ENCODE assay signal across 18 cellular contexts in genomic region chr11:129598378-129598777, GRCh38.
DNase-seq lines count a peak whose midpoint lies in the region; ATAC-seq and TF ChIP-seq lines count a peak whose summit lies in the region.
"Had no signal": no experiment of that assay in that cellular context is flagged by ENCODE, and none has a peak within 500 bp of the region (broad histone marks: within the 10 kb centered on the region; RNA-seq: fewer than 3 reads in every experiment).

No MANE protein-coding gene starts in this region.

- H4K20me1 ChIP-seq in neural progenitor cell (ENCODE audit: low read depth): no peaks in the 10 kb centered on the region
- H4K20me1 ChIP-seq: BLaER1 had no signal

- 79 to 100% methylated on average over 1 to 3 of the region's 3 CpGs for WGBS in endodermal cell (ENCODE audit: insufficient coverage in 1 of 2, insufficient read length in 1 of 2), 2 experiments

- H3K4me2 ChIP-seq in neural progenitor cell: no peak overlapping the region
- H3K4me2 ChIP-seq: BLaER1 had no signal

- no peaks in the 10 kb centered on the region for H3F3A ChIP-seq in neural progenitor cell (ENCODE audit: low read depth)

- H3K27me3 Mint-ChIP-seq in endodermal cell (ENCODE audit: insufficient read depth) (peaks cover 4% of the 10 kb centered on the region), neural progenitor cell (ENCODE audit: insufficient read depth, low read depth) (peaks cover 5% of the 10 kb centered on the region)
- H3K27me3 Mint-ChIP-seq: CD4-positive, CD25-positive, alpha-beta regulatory T cell had no signal

- H3K27me3 ChIP-seq in endodermal cell (ENCODE audit: control insufficient read depth, insufficient read depth, low read length, poor library complexity, severe bottlenecking): no peaks in the 10 kb centered on the region
- no peaks in the 10 kb centered on the region for H3K27me3 ChIP-seq in neural progenitor cell
- H3K27me3 ChIP-seq: BLaER1 had no signal

- no peak for ATAC-seq in GM21447 (IDR thresholded peaks at IDR 0.05; ENCODE audit: unreplicated experiment)
- ATAC-seq: CD8-positive, alpha-beta T cell had no signal

- H3K36me3 Mint-ChIP-seq in endodermal cell (ENCODE audit: low read depth) (no peaks in the 10 kb centered on the region), neural progenitor cell (no peaks in the 10 kb centered on the region)
- H3K36me3 Mint-ChIP-seq: CD4-positive, CD25-positive, alpha-beta regulatory T cell; CD8-positive, alpha-beta T cell had no signal

- no peak for TF ChIP-seq CTCF in endodermal cell (conservative IDR thresholded peaks at IDR 0.05)
- TF ChIP-seq CTCF in neural progenitor cell (IDR thresholded peaks at IDR 0.05): no peak

- H3K9me3 Mint-ChIP-seq in endodermal cell (no peaks in the 10 kb centered on the region), neural progenitor cell (peaks cover 3% of the 10 kb centered on the region)
- H3K9me3 Mint-ChIP-seq: HFFc6 had no signal

- no peak overlapping the region for H3K9ac ChIP-seq in endodermal cell (ENCODE audit: extremely low read depth, low read length, poor library complexity, severe bottlenecking)
- H3K9ac ChIP-seq in neural progenitor cell: no peak overlapping the region
- H3K9ac ChIP-seq: BLaER1 had no signal

- H3K4me1 Mint-ChIP-seq in endodermal cell (peaks cover 1% of the 10 kb centered on the region), neural progenitor cell (no peaks in the 10 kb centered on the region)
- H3K4me1 Mint-ChIP-seq: B cell; CD4-positive, CD25-positive, alpha-beta regulatory T cell had no signal

- H3K9me3 ChIP-seq in endodermal cell (ENCODE audit: control insufficient read depth, low read length): no peaks in the 10 kb centered on the region
- no peaks in the 10 kb centered on the region for H3K9me3 ChIP-seq in neural progenitor cell (ENCODE audit: low read depth)
- H3K9me3 ChIP-seq: HAP-1 had no signal

- H3K27ac ChIP-seq in endodermal cell (ENCODE audit: low read depth, low read length): no peak overlapping the region
- H3K27ac ChIP-seq in neural progenitor cell: no peak overlapping the region
- H3K27ac ChIP-seq: 22Rv1, BLaER1, C4-2B had no signal

- H3K36me3 ChIP-seq in endodermal cell (ENCODE audit: control insufficient read depth, insufficient read depth, low read length) (no peaks in the 10 kb centered on the region), neural progenitor cell (no peaks in the 10 kb centered on the region)
- H3K36me3 ChIP-seq: BLaER1, HAP-1 had no signal

- H3K4me3 ChIP-seq in endodermal cell (ENCODE audit: low read length) (no peak overlapping the region), neural progenitor cell (no peak overlapping the region)
- H3K4me3 ChIP-seq: BLaER1, HAP-1 had no signal

- H3K79me2 ChIP-seq in neural progenitor cell (ENCODE audit: low read depth): no peaks in the 10 kb centered on the region

- H3K4me3 Mint-ChIP-seq in endodermal cell (no peak overlapping the region), neural progenitor cell (peak overlapping the region; percentile 47)
- H3K4me3 Mint-ChIP-seq: B cell; CD4-positive, CD25-positive, alpha-beta regulatory T cell; CD8-positive, alpha-beta T cell; HFFc6 had no signal

- H3K4me1 ChIP-seq in endodermal cell (ENCODE audit: control insufficient read depth, insufficient read depth, low read length) (peaks cover 5% of the 10 kb centered on the region), neural progenitor cell (no peaks in the 10 kb centered on the region)
- H3K4me1 ChIP-seq: BLaER1, HAP-1 had no signal

- H3K27ac Mint-ChIP-seq in endodermal cell: no peak overlapping the region
- no peak overlapping the region for H3K27ac Mint-ChIP-seq in neural progenitor cell
- H3K27ac Mint-ChIP-seq: B cell; CD4-positive, CD25-positive, alpha-beta regulatory T cell; CD8-positive, alpha-beta T cell; HFFc6 had no signal

- DNase-seq in NCI-H82 (lab: John Stamatoyannopoulos, UW): peak; percentile 40
- DNase-seq in NCI-H82 treated with DMSO at 0.1 percent for 48 hours (lab: John Stamatoyannopoulos, UW; ENCODE audit: unreplicated experiment): no peak
- DNase-seq in endodermal cell: peak; percentile 40
- DNase-seq in neural progenitor cell (ENCODE audit: low spot score): no peak
- DNase-seq in stimulated activated CD4-positive, alpha-beta T cell treated with anti-CD3 and anti-CD28 coated beads, Interleukin-2, amount 100 ng/mL, for 24 hours: no peak
- DNase-seq: CD4-positive, CD25-positive, alpha-beta regulatory T cell; CD8-positive, alpha-beta T cell; DMS53; DMS79 treated with DMSO at 0.1 percent for 48 hours; GF-D8; GOT3; HFFc6 had no signal

- H2AFZ ChIP-seq in neural progenitor cell (replicated peaks): no peak overlapping the region

Comparison
In these comparisons a context has a peak if more than half of its experiments do, and no peak if none do; other contexts are left out.
1. DNase-seq: peak in NCI-H82 (single experiment) and endodermal cell (single experiment); none in NCI-H82 treated with DMSO at 0.1 percent for 48 hours (single experiment), neural progenitor cell (single experiment) and stimulated activated CD4-positive, alpha-beta T cell treated with anti-CD3 and anti-CD28 coated beads, Interleukin-2, amount 100 ng/mL, for 24 hours (0 of 2).